ENCODE assay signal across 12 cellular contexts in genomic region chr5:58188287-58188651, GRCh38.
A peak's percentile ranks its signal among the peaks of the same experiment; 100 is the strongest.
DNase-seq lines count a peak whose midpoint lies in the region; ATAC-seq and TF ChIP-seq lines count a peak whose summit lies in the region.
"Had no signal": no experiment of that assay in that cellular context is flagged by ENCODE, and none has a peak within 500 bp of the region (broad histone marks: within the 10 kb centered on the region; RNA-seq: fewer than 3 reads in every experiment).

No MANE protein-coding gene starts in this region.

- no peak overlapping the region for H2AFZ ChIP-seq in IMR-90 (replicated peaks; ENCODE audit: low read length, poor library complexity)

- dilution Hi-C loops in IMR-90 (cut with HindIII; ENCODE audit: low sequenced_read_pairs, unreplicated experiment): no loop called here

- H3K14ac ChIP-seq in IMR-90 (replicated peaks; ENCODE audit: low read depth, low read length): no peak overlapping the region

- ATAC-seq in IMR-90 (ENCODE audit: low read depth) (peak; percentile 83), GM21825 (IDR thresholded peaks at IDR 0.05; ENCODE audit: unreplicated experiment) (no peak)
- ATAC-seq: WTC11 had no signal

- no peak overlapping the region for H2AK5ac ChIP-seq in IMR-90 (ENCODE audit: low read depth, low read length)

- no peak overlapping the region for H3K27ac ChIP-seq in IMR-90 (ENCODE audit: insufficient read depth, low read length)

- no peak for TF ChIP-seq RAD21 in IMR-90 (IDR thresholded peaks at IDR 0.05; ENCODE audit: low read length)

- H4K91ac ChIP-seq in IMR-90 (ENCODE audit: insufficient read depth, low read depth, low read length): no peak overlapping the region

- POLR2A ChIA-PET in IMR-90 (lab: Charles Lee; ENCODE audit: unreplicated experiment): no interaction called here

- H3K4ac ChIP-seq in IMR-90 (ENCODE audit: low read depth, low read length): peak overlapping the region; percentile 8; the same call in 1 of the 2 replicates

- H2BK120ac ChIP-seq in IMR-90 (ENCODE audit: low read depth, low read length): no peak overlapping the region

- in situ Hi-C loops in IMR-90 (cut with MboI; ENCODE audit: low sequenced_read_pairs): no loop called here

- H3K79me1 ChIP-seq in IMR-90 (ENCODE audit: low read depth in 1 of 2, low read length in 2 of 2): no peaks in the 10 kb centered on the region

- H3K27me3 ChIP-seq in IMR-90 (ENCODE audit: control insufficient read depth, insufficient read depth, low read length): no peaks in the 10 kb centered on the region

- H3K9me3 ChIP-seq in IMR-90 (ENCODE audit: control insufficient read depth, insufficient read depth, low read length): no peaks in the 10 kb centered on the region

- no peak overlapping the region for H3K56ac ChIP-seq in IMR-90 (ENCODE audit: extremely low read depth, insufficient read depth, low read length)

- TF ChIP-seq POLR2A in IMR-90 (IDR thresholded peaks at IDR 0.05; ENCODE audit: low read depth, low read length): no peak

- H2BK20ac ChIP-seq in IMR-90 (ENCODE audit: low read depth, low read length): no peak overlapping the region

- intact Hi-C loops in IMR-90 (cut with micrococcal nuclease): loop anchor here (2.0 to 5.0 kb wide), 4 partner anchors 271 to 891 kb away; no protein-coding TSS in a partner anchor

- H4K8ac ChIP-seq in IMR-90 (ENCODE audit: low read depth in 2 of 2, low read length in 2 of 2): no peak overlapping the region

- H3K9me1 ChIP-seq in IMR-90 (ENCODE audit: insufficient read depth, low read length): peaks cover 6% of the 10 kb centered on the region; the same call in 1 of the 2 replicates

- no peak overlapping the region; the same call in 1 of the 2 replicates for H4K5ac ChIP-seq in IMR-90 (ENCODE audit: low read depth, low read length)

- H3K4me1 ChIP-seq in IMR-90 (ENCODE audit: control insufficient read depth, insufficient read depth, low read length): peaks cover 3% of the 10 kb centered on the region

- no CpG with 5 or more reads among the region's 3 CpGs for WGBS in IMR-90 (ENCODE audit: extremely low coverage in 2 of 2, insufficient read length in 1 of 2), 2 experiments

- H3K36me3 ChIP-seq in IMR-90 (ENCODE audit: control insufficient read depth, insufficient read depth, low read length): no peaks in the 10 kb centered on the region

- no peak overlapping the region for H2BK15ac ChIP-seq in IMR-90 (ENCODE audit: low read depth, low read length)

- no peak overlapping the region; the same call in 1 of the 2 replicates for H3K18ac ChIP-seq in IMR-90 (ENCODE audit: low read depth, low read length)

- no peak for TF ChIP-seq CTCF in IMR-90 (conservative IDR thresholded peaks at IDR 0.05; ENCODE audit: low read depth, low read length)
- TF ChIP-seq CTCF in cardiac fibroblast (IDR thresholded peaks at IDR 0.05; ENCODE audit: low read depth, low read length): no peak

- no TSS peak for BruUV-seq in IMR-90 (replicated peaks; lab: Mats Ljungman, UMichigan)

- H3K23ac ChIP-seq in IMR-90 (ENCODE audit: low read depth, low read length): no peak overlapping the region

- no peak overlapping the region for H3K4me3 ChIP-seq in IMR-90 (ENCODE audit: insufficient read depth, low read depth, low read length)
- no peak overlapping the region for H3K4me3 ChIP-seq in cardiac fibroblast (replicated peaks in 1 of 2; ENCODE audit: low read depth in 2 of 2, low read length in 2 of 2)

- CTCF ChIA-PET in IMR-90 (lab: Yijun Ruan, JAX): interaction anchor here (0.6 to 1.8 kb wide), 4 partner anchors 11 to 409 kb away, joined by 3 to 4 read pairs (median 3); no protein-coding TSS in a partner anchor

- H2BK5ac ChIP-seq in IMR-90 (ENCODE audit: low read depth, low read length, poor library complexity, severe bottlenecking): no peak overlapping the region

- peak overlapping the region; percentile 59; the same call in 1 of the 2 replicates for H3K4me2 ChIP-seq in IMR-90 (ENCODE audit: low read depth, low read length)

- H2AK9ac ChIP-seq in IMR-90 (replicated peaks; ENCODE audit: low read depth, low read length, poor library complexity): no peak overlapping the region

- H4K20me1 ChIP-seq in IMR-90 (ENCODE audit: insufficient read depth, low read length): no peaks in the 10 kb centered on the region

- peak; percentile 41 for DNase-seq in AG08396 (ENCODE audit: low spot score)
- DNase-seq in IMR-90: peak; percentile 70
- peak; percentile 32 to 79 for DNase-seq in cardiac fibroblast (ENCODE audit: low read depth in 2 of 2)
- DNase-seq in lung microvascular endothelial cell (ENCODE audit: low read depth in 2 of 2): peak; percentile 61 to 93
- DNase-seq in inferior parietal cortex (ENCODE audit: extremely low spot score): no peak
- DNase-seq in stimulated activated CD4-positive, alpha-beta T cell treated with anti-CD3 and anti-CD28 coated beads, Interleukin-1b, Interleukin-23, amount 100 ng/mL, for 48 hours: no peak
- DNase-seq in stimulated activated CD4-positive, alpha-beta T cell treated with anti-CD3 and anti-CD28 coated beads, Interleukin-4, amount 100 ng/mL, for 4 hours: no peak
- DNase-seq: activated naive CD4-positive, alpha-beta T cell treated with anti-CD3 and anti-CD28 coated beads, Interleukin-2, amount 10 ng/mL, durations not matched to agents 7 days and 5 days; head of caudate nucleus; stimulated activated naive CD4-positive, alpha-beta T cell had no signal

- no peak overlapping the region for H3K9ac ChIP-seq in IMR-90 (ENCODE audit: low read depth, low read length)

TF ChIP-seq in IMR-90, 13 proteins besides CTCF, POLR2A, EP300 and RAD21:
- TF ChIP-seq SMC3 (IDR thresholded peaks at IDR 0.05; ENCODE audit: low read depth, low read length) (no peak), CEBPB (IDR thresholded peaks at IDR 0.05; ENCODE audit: low read depth, low read length) (peak; percentile 57; the same call in 1 of the 2 replicates)

Comparison
In these comparisons a context has a peak if more than half of its experiments do, and no peak if none do; other contexts are left out.
1. DNase-seq: peak in AG08396 (single experiment), IMR-90 (single experiment), cardiac fibroblast (2 of 2) and lung microvascular endothelial cell (2 of 2); none in inferior parietal cortex (single experiment), stimulated activated CD4-positive, alpha-beta T cell treated with anti-CD3 and anti-CD28 coated beads, Interleukin-1b, Interleukin-23, amount 100 ng/mL, for 48 hours (single experiment) and stimulated activated CD4-positive, alpha-beta T cell treated with anti-CD3 and anti-CD28 coated beads, Interleukin-4, amount 100 ng/mL, for 4 hours (0 of 2).